In the genomic region with DNA sequence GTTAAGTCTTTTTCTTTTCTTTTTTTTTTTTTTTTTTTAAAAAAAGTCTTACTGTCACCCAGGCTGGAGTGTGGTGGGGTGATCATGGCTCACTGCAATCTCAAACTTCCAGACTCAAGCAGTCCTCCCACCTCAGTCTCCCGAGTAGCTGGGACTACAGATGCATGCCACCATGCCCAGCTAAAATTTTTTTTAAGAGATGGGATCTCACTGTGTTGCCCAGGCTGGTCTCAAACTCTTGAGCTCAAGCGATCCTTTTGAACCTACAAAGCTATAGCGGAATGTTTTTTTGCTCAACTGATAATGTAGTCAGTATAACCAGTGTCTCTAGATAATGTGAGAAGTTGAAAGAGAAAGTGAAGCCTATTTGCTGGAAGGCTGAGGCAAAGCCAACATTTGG, we compare ENCODE assay signal across 23 cellular contexts. TPM values are rescaled to one million over a fixed set of nuclear protein-coding genes. Genes with fewer than 3 reads are reported as not detected.
DNase-seq lines count a peak whose midpoint lies in the region; ATAC-seq and TF ChIP-seq lines count a peak whose summit lies in the region.
"Had no signal": no experiment of that assay in that cellular context is flagged by ENCODE, and none has a peak within 500 bp of the region (broad histone marks: within the 10 kb centered on the region; RNA-seq: fewer than 3 reads in every experiment).

No MANE protein-coding gene starts in this region.

- peak; percentile 7 for DNase-seq in OCI-M1 (lab: John Stamatoyannopoulos, UW)
- no peak for DNase-seq in WTC11 (ENCODE audit: low spot score)
- DNase-seq in endodermal cell, result no peak
- DNase-seq in stimulated activated naive B cell treated with anti-CD40 and anti-IgM and Interleukin-4, amounts not matched to agents 10 μg/mL and 1 μg/mL and 100 μg/mL, for 72 hours, result no peak
- no peak for DNase-seq in SKM-1 treated with dmso at 0.1 percent for 144 hours (lab: John Stamatoyannopoulos, UW; ENCODE audit: unreplicated experiment)
- DNase-seq: 8988T; ACHN; BE2C; C1 segment of cervical spinal cord; CD4-positive, alpha-beta memory T cell; CD4-positive, CD25-positive, alpha-beta regulatory T cell; CD8-positive, alpha-beta memory T cell; COR-L47; DMS 273 treated with DMSO at 0.1 percent for 48 hours; DMS153; DMS53; DMS79; DND-41; EL; GDM1 had no signal

- peak overlapping the region; percentile 66 for H3K4me3 ChIP-seq in endodermal cell (ENCODE audit: low read length)
- H3K4me3 ChIP-seq: BLaER1, GM12878 had no signal

- H3K4me1 Mint-ChIP-seq in WTC11, result peaks cover 16% of the 10 kb centered on the region
- peaks cover 8% of the 10 kb centered on the region for H3K4me1 Mint-ChIP-seq in endodermal cell
- peaks cover 5 to 7% of the 10 kb centered on the region in 2 donors for H3K4me1 Mint-ChIP-seq in stimulated activated naive B cell treated with anti-CD40 and anti-IgM and Interleukin-4, amounts not matched to agents 10 μg/mL and 1 μg/mL and 100 μg/mL, for 72 hours

- 92 to 100% methylated on average over 3 of the region's 3 CpGs for WGBS in endodermal cell (ENCODE audit: insufficient coverage in 1 of 2, insufficient read length in 1 of 2), 2 experiments

- H3K27me3 Mint-ChIP-seq in WTC11 (ENCODE audit: low read depth) (peaks cover 34% of the 10 kb centered on the region), endodermal cell (ENCODE audit: insufficient read depth) (peaks cover 4% of the 10 kb centered on the region)
- H3K27me3 Mint-ChIP-seq in stimulated activated naive B cell treated with anti-CD40 and anti-IgM and Interleukin-4, amounts not matched to agents 10 μg/mL and 1 μg/mL and 100 μg/mL, for 72 hours, result peaks cover 46 to 56% of the 10 kb centered on the region in 2 donors

- no peak overlapping the region for H3K4me3 Mint-ChIP-seq in WTC11
- no peak overlapping the region for H3K4me3 Mint-ChIP-seq in endodermal cell
- H3K4me3 Mint-ChIP-seq in stimulated activated naive B cell treated with anti-CD40 and anti-IgM and Interleukin-4, amounts not matched to agents 10 μg/mL and 1 μg/mL and 100 μg/mL, for 72 hours, result no peak overlapping the region
- H3K4me3 Mint-ChIP-seq: CD14-positive monocyte; CD4-positive, alpha-beta memory T cell had no signal

- peaks cover 59% of the 10 kb centered on the region for H3K9me3 ChIP-seq in endodermal cell (ENCODE audit: control insufficient read depth, low read length)
- H3K9me3 ChIP-seq: BE2C had no signal

- ATAC-seq in WTC11, result no peak
- no peak for ATAC-seq in stimulated activated naive B cell treated with anti-CD40 and anti-IgM and Interleukin-4, amounts not matched to agents 10 μg/mL and 1 μg/mL and 100 μg/mL, for 72 hours (replicated peaks)
- ATAC-seq: GM12878 had no signal

- H3K27ac Mint-ChIP-seq in WTC11 (no peak overlapping the region), endodermal cell (no peak overlapping the region)
- H3K27ac Mint-ChIP-seq in stimulated activated naive B cell treated with anti-CD40 and anti-IgM and Interleukin-4, amounts not matched to agents 10 μg/mL and 1 μg/mL and 100 μg/mL, for 72 hours, result no peak overlapping the region
- H3K27ac Mint-ChIP-seq: CD14-positive monocyte; CD4-positive, alpha-beta memory T cell; CD4-positive, CD25-positive, alpha-beta regulatory T cell; CD8-positive, alpha-beta memory T cell had no signal

- no peak overlapping the region for H3K9ac ChIP-seq in endodermal cell (ENCODE audit: extremely low read depth, low read length, poor library complexity, severe bottlenecking)
- H3K9ac ChIP-seq: BLaER1 had no signal

- TF ChIP-seq CTCF in WTC11 (IDR thresholded peaks at IDR 0.05) (no peak), endodermal cell (conservative IDR thresholded peaks at IDR 0.05) (no peak)

- POLR2A ChIA-PET in WTC11 (lab: Charles Lee), result interaction anchor here (0.7 kb wide), 2 partner anchors 1303 to 1425 kb away, joined by 3 to 4 read pairs; no protein-coding TSS in a partner anchor

- H3K27ac ChIP-seq in endodermal cell (ENCODE audit: low read depth, low read length), result no peak overlapping the region
- H3K27ac ChIP-seq: BLaER1 had no signal

- H3K4me1 ChIP-seq in endodermal cell (ENCODE audit: control insufficient read depth, insufficient read depth, low read length), result no peaks in the 10 kb centered on the region
- H3K4me1 ChIP-seq: BE2C had no signal

- H3K9me3 Mint-ChIP-seq in WTC11 (peaks cover 58% of the 10 kb centered on the region), endodermal cell (peaks cover 53% of the 10 kb centered on the region)
- H3K9me3 Mint-ChIP-seq in stimulated activated naive B cell treated with anti-CD40 and anti-IgM and Interleukin-4, amounts not matched to agents 10 μg/mL and 1 μg/mL and 100 μg/mL, for 72 hours, result no peaks in the 10 kb centered on the region

- no peaks in the 10 kb centered on the region for H3K27me3 ChIP-seq in endodermal cell (ENCODE audit: control insufficient read depth, insufficient read depth, low read length, poor library complexity, severe bottlenecking)

- CTCF ChIA-PET in WTC11 (lab: Charles Lee), result interaction anchor here (1.6 kb wide), 1 partner anchor 168 kb away, joined by 6 read pairs; no protein-coding TSS in a partner anchor

- H3K36me3 ChIP-seq in endodermal cell (ENCODE audit: control insufficient read depth, insufficient read depth, low read length), result peaks cover 37% of the 10 kb centered on the region
- H3K36me3 ChIP-seq: BE2C, BLaER1 had no signal

- H3K36me3 Mint-ChIP-seq in WTC11 (peaks cover 59% of the 10 kb centered on the region), endodermal cell (ENCODE audit: low read depth) (peaks cover 48% of the 10 kb centered on the region)
- no peaks in the 10 kb centered on the region for H3K36me3 Mint-ChIP-seq in stimulated activated naive B cell treated with anti-CD40 and anti-IgM and Interleukin-4, amounts not matched to agents 10 μg/mL and 1 μg/mL and 100 μg/mL, for 72 hours
- H3K36me3 Mint-ChIP-seq: CD4-positive, CD25-positive, alpha-beta regulatory T cell; CD8-positive, alpha-beta memory T cell had no signal

TF ChIP-seq in WTC11, 78 proteins besides CTCF, POLR2A, EP300 and RAD21:
- TF ChIP-seq NFATC4 (CRISPR knock-in tag; IDR thresholded peaks at IDR 0.05) (no peak), ZNF121 (CRISPR knock-in tag; IDR thresholded peaks at IDR 0.05) (0 out of 2 replicates have a peak, but pooled peaks have one; percentile 35), ZNF425 (CRISPR knock-in tag; conservative IDR thresholded peaks at IDR 0.05) (no peak), NR2C2 (CRISPR knock-in tag; IDR thresholded peaks at IDR 0.05) (no peak), ETV6 (CRISPR knock-in tag; IDR thresholded peaks at IDR 0.05) (no peak)

RNA-seq across cellular contexts. Expression of gene IGF2BP2, which starts 3.9 kb away (rescaled TPM):
- 133 to 157 TPM (median 150 TPM) in 3 replicates for total RNA-seq in WTC11 (2021)
- 100 to 1,000 TPM; 143 to 162 TPM for total RNA-seq in endodermal cell
- 156 TPM for polyA plus RNA-seq in endodermal cell (2013, experiment 1 of 2)
- polyA plus RNA-seq in endodermal cell (2013, experiment 2 of 2), result 148 TPM
- total RNA-seq: CD4-positive, alpha-beta memory T cell had no signal
- polyA plus RNA-seq: CD4-positive, alpha-beta memory T cell; CD4-positive, CD25-positive, alpha-beta regulatory T cell; CD8-positive, alpha-beta memory T cell had no signal
